8 cellular contexts compared by ENCODE assay signal in the genomic region with DNA sequence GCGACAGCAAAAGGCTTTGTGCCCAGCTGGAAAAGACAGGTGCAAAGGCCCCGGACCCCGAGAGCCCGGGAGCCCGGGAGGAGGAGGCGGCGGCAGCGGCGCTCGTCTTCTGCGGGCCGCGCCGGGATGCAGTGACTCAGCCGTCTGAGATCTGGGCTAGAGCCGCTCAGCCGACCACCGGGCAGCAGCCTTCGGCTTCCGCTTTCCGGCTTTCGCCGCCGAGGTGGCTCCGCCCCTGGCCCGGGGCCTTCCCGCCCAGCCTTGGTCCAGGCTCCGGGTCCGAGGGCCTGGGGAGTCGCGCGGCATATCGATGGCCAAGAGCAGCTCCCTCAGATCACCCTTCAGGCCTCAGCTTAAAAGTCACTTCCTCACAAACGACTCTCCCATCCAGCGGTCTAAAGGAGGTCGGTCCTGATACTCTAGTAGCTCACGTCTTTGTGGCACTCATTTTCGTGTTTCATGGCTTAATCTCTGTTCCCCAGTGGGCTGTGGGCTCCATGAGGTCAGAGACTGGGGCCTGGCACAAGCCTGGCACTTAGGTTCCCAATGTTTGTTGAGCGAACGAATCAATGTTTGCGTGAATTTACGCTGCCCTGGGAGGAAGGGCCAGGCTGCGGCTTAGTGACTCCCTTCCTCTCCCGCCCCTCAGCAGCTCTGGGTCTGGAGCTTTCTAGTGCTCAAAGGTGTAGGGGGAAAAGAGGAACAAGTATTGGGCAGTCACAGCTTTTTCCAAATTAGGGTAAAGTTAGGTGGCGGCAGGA. TPM values are rescaled to one million over a fixed set of nuclear protein-coding genes. Genes with fewer than 3 reads are reported as not detected.
DNase-seq lines count a peak whose midpoint lies in the region; ATAC-seq and TF ChIP-seq lines count a peak whose summit lies in the region.

Gene PHTF1, minus strand, starts transcription at position 146 of the 761 bp plus-strand sequence. CDS start 783 bp downstream, outside the sequence.

- peak within 1 kb of the TSS; percentile 76 for H3K4me3 ChIP-seq in GM12875 (ENCODE audit: low read depth, low read length)
- peak within 1 kb of the TSS; percentile 50 to 94 (median 86) for H3K4me3 ChIP-seq in heart left ventricle
- H3K4me3 ChIP-seq in upper lobe of right lung: peak within 1 kb of the TSS; percentile 84

- ATAC-seq in HG02588 (IDR thresholded peaks at IDR 0.05; ENCODE audit: unreplicated experiment) (peak; percentile 85), heart left ventricle (peak; percentile 87 to 94 (median 94)), upper lobe of right lung (peak; percentile 95)

- intact Hi-C loops in heart left ventricle (cut with DNase I) (loop anchor here (2.0 to 10.0 kb wide), 6 partner anchors 43 to 145 kb away; partner anchors contain the start of genes RSBN1 (in 10 of the 10), AP4B1 (in 3 of the 10) and DCLRE1B (in 2 of the 10)), upper lobe of right lung (cut with DNase I) (no loop called here)

- H3K9me3 ChIP-seq in heart left ventricle: no peaks in the 10 kb centered on the region
- no peaks in the 10 kb centered on the region for H3K9me3 ChIP-seq in upper lobe of right lung

- WGBS in adipose tissue, 3 donors: 0 to 2% (median 1%) methylated on average over 35 to 45 of the region's 45 CpGs
- 1 to 2% (median 1%) methylated on average over 20 to 45 of the region's 45 CpGs for WGBS in heart left ventricle, 4 donors

- peak; percentile 13 for DNase-seq in NCI-H1048 (lab: John Stamatoyannopoulos, UW)
- DNase-seq in SW480 (ENCODE audit: low spot score): peak; percentile 75
- DNase-seq in heart left ventricle: peak; percentile 70 to 91 (median 84)
- peak; percentile 78 for DNase-seq in pons (ENCODE audit: low spot score)
- peak; percentile 90 for DNase-seq in upper lobe of right lung

- H3K27me3 ChIP-seq in heart left ventricle (no peaks in the 10 kb centered on the region), upper lobe of right lung (no peaks in the 10 kb centered on the region)

- H3K4me1 ChIP-seq in heart left ventricle (peaks cover 0 to 27% (median 10%) of the 10 kb centered on the region in 12 donors), upper lobe of right lung (no peaks in the 10 kb centered on the region)

- peak within 1 kb of the TSS; percentile 94 for H3K27ac ChIP-seq in adipose tissue (ENCODE audit: low read depth, low read length)
- H3K27ac ChIP-seq in heart left ventricle: peak within 1 kb of the TSS; percentile 86 to 97 (median 95)
- H3K27ac ChIP-seq in upper lobe of right lung: peak within 1 kb of the TSS; percentile 95

- H3K36me3 ChIP-seq in heart left ventricle: peaks cover 0 to 26% (median 2%) of the 10 kb centered on the region in 9 donors
- no peaks in the 10 kb centered on the region for H3K36me3 ChIP-seq in upper lobe of right lung

- peak in 1 of 2 donors; percentile 60 for TF ChIP-seq POLR2A in heart left ventricle (IDR thresholded peaks at IDR 0.05)

- TF ChIP-seq CTCF in GM12875 (IDR thresholded peaks at IDR 0.05; ENCODE audit: borderline replicate concordance, insufficient read depth, low read depth, low read length) (no peak), heart left ventricle (IDR thresholded peaks at IDR 0.05) (no peak), upper lobe of right lung (IDR thresholded peaks at IDR 0.05) (no peak)

RNA-seq across cellular contexts. Expression of gene PHTF1, which starts in this region (rescaled TPM):
- polyA plus RNA-seq in adipose tissue (1 to 10 TPM; 4.4 to 8.2 (median 6.1) TPM), heart left ventricle (10 to 100 TPM in 1 of 2 donors, 1 to 10 TPM in 1; 3.2 to 13.6 TPM)
- total RNA-seq in heart left ventricle (10 to 100 TPM in 8 of 9 donors, 1 to 10 TPM in 1; 5.5 to 19.7 (median 11.9) TPM), upper lobe of right lung (18.9 TPM)

Comparison
In these comparisons a context has a peak if more than half of its experiments do, and no peak if none do; other contexts are left out.
1. Peak in every context shown above with its lines: DNase-seq, ATAC-seq, H3K4me3 ChIP-seq and H3K27ac ChIP-seq.
2. DNase-seq: peak in every context shown above with its lines; median percentile 90 in upper lobe of right lung; 84 in heart left ventricle; 78 in pons; 75 in SW480; 13 in NCI-H1048.